ENCODE assay signal across 30 cellular contexts in the genomic region with DNA sequence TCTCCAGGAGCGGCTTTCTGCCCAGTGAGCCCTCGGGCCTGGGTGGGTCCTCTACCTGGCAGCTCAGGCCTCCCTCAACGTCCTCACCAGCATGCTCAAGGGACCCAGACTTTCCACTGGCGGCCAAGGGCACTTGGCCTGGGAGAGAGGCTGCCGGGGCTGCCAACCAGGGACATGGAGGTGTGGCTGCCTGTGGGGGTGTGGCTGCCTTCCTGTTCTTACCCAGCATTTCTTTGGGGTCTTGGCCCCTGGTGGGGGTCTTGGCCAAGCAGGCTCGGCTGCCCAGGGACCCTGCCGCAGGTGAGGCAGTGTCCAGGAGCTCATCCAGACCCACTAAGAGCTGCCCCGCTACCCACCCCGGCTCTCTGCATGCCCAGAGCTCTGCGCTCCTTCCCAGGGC. TPM values are rescaled to one million over a fixed set of nuclear protein-coding genes. Genes with fewer than 3 reads are reported as not detected.
"Had no signal": no experiment of that assay in that cellular context is flagged by ENCODE, and none has a peak within 500 bp of the region (broad histone marks: within the 10 kb centered on the region; RNA-seq: fewer than 3 reads in every experiment).

No MANE protein-coding gene starts in this region.

- H3K4me3 Mint-ChIP-seq: dendritic cell treated with granulocyte-macrophage colony-stimulating factor and Interleukin-4, amounts not matched to agents 40 ng/mL and 50 ng/mL, for 4 days; effector memory CD8-positive, alpha-beta T cell; endodermal cell; mesothelial cell of epicardium had no signal

- DNase-seq: colonic mucosa; cortex of kidney; effector CD8-positive, alpha-beta T cell; effector memory CD8-positive, alpha-beta T cell; endodermal cell; erythroblast; esophagus squamous epithelium; foreskin fibroblast; foreskin melanocyte; gastrocnemius medialis; glutamatergic neuron; head of caudate nucleus; hippocampal formation; left cardiac atrium; lower lobe of right lung; mesenchymal stem cell; mucosa of descending colon had no signal

- H3K9me3 Mint-ChIP-seq: dendritic cell treated with granulocyte-macrophage colony-stimulating factor and Interleukin-4, amounts not matched to agents 40 ng/mL and 50 ng/mL, for 4 days; effector memory CD8-positive, alpha-beta T cell; endodermal cell; mesothelial cell of epicardium had no signal

- ATAC-seq: effector memory CD8-positive, alpha-beta T cell; esophagus mucosa; gastrocnemius medialis; heart right ventricle; left cardiac atrium; left lung; left ventricle myocardium superior; lower lobe of right lung; mucosa of descending colon had no signal

- H3K27ac ChIP-seq: colonic mucosa, epithelial cell of prostate, esophagus squamous epithelium, gastrocnemius medialis, heart right ventricle, left lung, lower lobe of right lung had no signal

- H3K4me1 ChIP-seq: colonic mucosa, gastrocnemius medialis, left lung, lower lobe of right lung had no signal

- H3K9me3 ChIP-seq: colonic mucosa, esophagus squamous epithelium, gastrocnemius medialis, heart right ventricle, left lung, lower lobe of right lung, mucosa of descending colon had no signal

- H3K4me1 Mint-ChIP-seq: endodermal cell had no signal

- H3K27ac Mint-ChIP-seq: dendritic cell treated with granulocyte-macrophage colony-stimulating factor and Interleukin-4, amounts not matched to agents 40 ng/mL and 50 ng/mL, for 4 days; effector memory CD8-positive, alpha-beta T cell; endodermal cell; mesothelial cell of epicardium had no signal

- H3K36me3 ChIP-seq: colonic mucosa, esophagus squamous epithelium, gastrocnemius medialis, heart right ventricle, left lung, lower lobe of right lung had no signal

- H3K36me3 Mint-ChIP-seq: mesothelial cell of epicardium had no signal

- H3K4me3 ChIP-seq: colonic mucosa, esophagus squamous epithelium, gastrocnemius medialis, heart right ventricle, left lung, lower lobe of right lung, mucosa of descending colon had no signal

RNA-seq across cellular contexts. Expression of a gene that starts 47.9 kb away (rescaled TPM):
- total RNA-seq: colonic mucosa, dermis microvascular lymphatic vessel endothelial cell, endodermal cell, esophagus squamous epithelium, gastrocnemius medialis, glomerular endothelial cell, heart right ventricle, kidney epithelial cell, left cardiac atrium, left lung, left ventricle myocardium superior, lower lobe of right lung, lung microvascular endothelial cell, mesenteric fat pad, mesothelial cell of epicardium, mucosa of descending colon, myocyte had no signal

RNA-seq across cellular contexts. Expression of a gene that starts 51.0 kb away (rescaled TPM):
- total RNA-seq: dermis microvascular lymphatic vessel endothelial cell, esophagus mucosa, esophagus squamous epithelium, gastrocnemius medialis, glomerular endothelial cell, left cardiac atrium, left ventricle myocardium superior, lung microvascular endothelial cell, mesenteric fat pad, myocyte had no signal
